In the genomic region with DNA sequence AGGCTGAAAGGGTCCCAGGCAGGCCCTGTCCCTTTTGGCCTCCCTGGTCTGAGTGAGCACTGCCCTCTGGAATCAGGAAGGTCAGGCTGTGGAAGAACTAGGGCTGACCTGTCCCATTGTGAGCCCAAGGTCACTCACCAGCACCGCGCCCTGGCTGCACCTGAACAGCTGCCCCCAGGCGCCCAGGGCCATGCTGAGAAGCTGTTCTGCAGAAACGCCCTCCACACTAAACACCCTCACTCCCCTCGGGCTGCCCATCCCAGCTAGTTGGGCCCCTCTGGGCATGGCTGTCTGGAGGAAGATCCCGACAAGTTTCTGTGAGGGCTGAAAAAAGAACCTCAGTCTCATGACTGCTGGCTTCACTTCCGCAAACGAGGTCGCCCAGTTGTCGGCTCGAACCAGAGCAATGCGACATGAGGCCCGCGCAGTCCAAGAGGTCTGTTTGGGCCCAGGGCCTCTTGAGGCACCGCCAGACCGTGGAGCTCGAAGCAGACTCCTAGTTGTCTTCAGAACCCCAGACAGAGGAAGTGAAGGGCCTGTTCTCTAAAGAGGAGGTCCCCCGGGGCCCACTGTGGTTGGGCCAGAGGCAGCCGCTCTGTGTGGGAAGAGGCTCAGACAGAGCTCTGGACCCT, we compare ENCODE assay signal across 10 cellular contexts.
DNase-seq lines count a peak whose midpoint lies in the region; ATAC-seq and TF ChIP-seq lines count a peak whose summit lies in the region.
"Had no signal": no experiment of that assay in that cellular context is flagged by ENCODE, and none has a peak within 500 bp of the region (broad histone marks: within the 10 kb centered on the region; RNA-seq: fewer than 3 reads in every experiment).

No MANE protein-coding gene starts in this region.

- H3K9ac ChIP-seq in neuronal stem cell (ENCODE audit: low read depth, low read length, poor library complexity) = peak overlapping the region; percentile 21

- CTCF ChIA-PET in activated CD4-positive, alpha-beta memory T cell treated with anti-CD3 and anti-CD28 coated beads for 36 hours (lab: Charles Lee) = no interaction called here

- H3K4me1 Mint-ChIP-seq in activated CD4-positive, alpha-beta memory T cell treated with anti-CD3 and anti-CD28 coated beads for 36 hours (ENCODE audit: low read depth) = peaks cover 12% of the 10 kb centered on the region

- H4K91ac ChIP-seq in neuronal stem cell (ENCODE audit: low read depth, low read length, poor library complexity) = no peak overlapping the region

- no peak for TF ChIP-seq CTCF in esophagus muscularis mucosa (IDR thresholded peaks at IDR 0.05)

- H3K4me3 Mint-ChIP-seq in activated CD4-positive, alpha-beta memory T cell treated with anti-CD3 and anti-CD28 coated beads for 36 hours = no peak overlapping the region
- H3K4me3 Mint-ChIP-seq: natural killer cell treated with Interleukin-12 subunit alpha and Interleukin-12 subunit beta and Interleukin-15 and Interleukin-18, amount 100 ng/mL, for 72 hours had no signal

- peaks cover 0 to 4% (median 0%) of the 10 kb centered on the region in 3 experiments for H3K27me3 ChIP-seq in neuronal stem cell (ENCODE audit: control insufficient read depth in 3 of 3, insufficient read depth in 3 of 3, low read depth in 1 of 3, low read length in 3 of 3)
- peaks cover 0 to 43% (median 0%) of the 10 kb centered on the region in 4 donors for H3K27me3 ChIP-seq in esophagus muscularis mucosa

- H3K4me1 ChIP-seq in neuronal stem cell (ENCODE audit: control insufficient read depth in 2 of 2, insufficient read depth in 1 of 2, low read depth in 1 of 2, low read length in 2 of 2) (no peaks in the 10 kb centered on the region), esophagus muscularis mucosa (no peaks in the 10 kb centered on the region)

- H2AK5ac ChIP-seq in neuronal stem cell (ENCODE audit: low read depth, low read length) = no peak overlapping the region

- H3K9me3 Mint-ChIP-seq in activated CD4-positive, alpha-beta memory T cell treated with anti-CD3 and anti-CD28 coated beads for 36 hours = no peaks in the 10 kb centered on the region
- H3K9me3 Mint-ChIP-seq: natural killer cell treated with Interleukin-12 subunit alpha and Interleukin-12 subunit beta and Interleukin-15 and Interleukin-18, amount 100 ng/mL, for 72 hours had no signal

- intact Hi-C loops in esophagus muscularis mucosa (cut with DNase I) = no loop called here
- intact Hi-C loops in activated CD4-positive, alpha-beta memory T cell treated with anti-CD3 and anti-CD28 coated beads for 36 hours (cut with micrococcal nuclease) = no loop called here

- no peak overlapping the region for H3K4ac ChIP-seq in neuronal stem cell (ENCODE audit: low read length)

- no peak for DNase-seq in neuronal stem cell (ENCODE audit: low spot score)
- DNase-seq in retina = no peak
- no peak for DNase-seq in esophagus muscularis mucosa (ENCODE audit: extremely low spot score)
- no peak for DNase-seq in activated CD4-positive, alpha-beta memory T cell treated with anti-CD3 and anti-CD28 coated beads for 36 hours
- no peak for DNase-seq in epidermal melanocyte (ENCODE audit: insufficient read length, low spot score)
- DNase-seq: erythroblast had no signal

- peak overlapping the region; percentile 87 for H2BK120ac ChIP-seq in neuronal stem cell (ENCODE audit: low read depth, low read length)

- peaks cover 37% of the 10 kb centered on the region for H3K36me3 Mint-ChIP-seq in activated CD4-positive, alpha-beta memory T cell treated with anti-CD3 and anti-CD28 coated beads for 36 hours

- peaks cover 2% of the 10 kb centered on the region for H3K79me1 ChIP-seq in neuronal stem cell (ENCODE audit: low read depth, low read length)

- H3K4me3 ChIP-seq in neuronal stem cell (ENCODE audit: low read length in 2 of 2) = no peak overlapping the region
- no peak overlapping the region for H3K4me3 ChIP-seq in esophagus muscularis mucosa

- H3K27ac ChIP-seq in neuronal stem cell (replicated peaks; ENCODE audit: low read length) (no peak overlapping the region), esophagus muscularis mucosa (replicated peaks in 1 of 4) (no peak overlapping the region)

- TF ChIP-seq EP300 in esophagus muscularis mucosa (IDR thresholded peaks at IDR 0.05) = no peak

- H4K8ac ChIP-seq in neuronal stem cell (ENCODE audit: low read depth, low read length) = no peak overlapping the region

- TF ChIP-seq POLR2A in esophagus muscularis mucosa (IDR thresholded peaks at IDR 0.05; ENCODE audit: low read depth) = no peak

- ATAC-seq in GM18858 (IDR thresholded peaks at IDR 0.05; ENCODE audit: unreplicated experiment) (peak; percentile 72), GM21717 (IDR thresholded peaks at IDR 0.05; ENCODE audit: unreplicated experiment) (peak; percentile 82), HG03521 (IDR thresholded peaks at IDR 0.05; ENCODE audit: unreplicated experiment) (peak; percentile 68)

- peak overlapping the region; percentile 22 for H2AFZ ChIP-seq in neuronal stem cell (ENCODE audit: low read length)

- H3K27ac Mint-ChIP-seq in activated CD4-positive, alpha-beta memory T cell treated with anti-CD3 and anti-CD28 coated beads for 36 hours = no peak overlapping the region

- peak overlapping the region; percentile 1 for H3K14ac ChIP-seq in neuronal stem cell (ENCODE audit: low read length)

- H3K36me3 ChIP-seq in neuronal stem cell (replicated peaks in 1 of 2; ENCODE audit: control insufficient read depth in 2 of 2, insufficient read depth in 2 of 2, low read length in 2 of 2) = no peaks in the 10 kb centered on the region
- peaks cover 0 to 23% (median 7%) of the 10 kb centered on the region in 4 donors for H3K36me3 ChIP-seq in esophagus muscularis mucosa

- H2BK5ac ChIP-seq in neuronal stem cell (ENCODE audit: low read length) = no peak overlapping the region

- peak overlapping the region; percentile 37 for H2BK15ac ChIP-seq in neuronal stem cell (ENCODE audit: low read length)

- POLR2A ChIA-PET in activated CD4-positive, alpha-beta memory T cell treated with anti-CD3 and anti-CD28 coated beads for 36 hours (lab: Charles Lee) = no interaction called here

- H3K27me3 Mint-ChIP-seq in activated CD4-positive, alpha-beta memory T cell treated with anti-CD3 and anti-CD28 coated beads for 36 hours = no peaks in the 10 kb centered on the region
- H3K27me3 Mint-ChIP-seq: natural killer cell treated with Interleukin-12 subunit alpha and Interleukin-12 subunit beta and Interleukin-15 and Interleukin-18, amount 100 ng/mL, for 72 hours had no signal

- H3K18ac ChIP-seq in neuronal stem cell (ENCODE audit: low read length) = peak overlapping the region; percentile 64

- H3K4me2 ChIP-seq in neuronal stem cell (ENCODE audit: insufficient read depth, low read length, poor library complexity, severe bottlenecking) = no peak overlapping the region

- H3K9me3 ChIP-seq in neuronal stem cell (replicated peaks in 1 of 2; ENCODE audit: control insufficient read depth in 2 of 2, insufficient read depth in 1 of 2, low read depth in 1 of 2, low read length in 2 of 2) = no peaks in the 10 kb centered on the region
- H3K9me3 ChIP-seq in esophagus muscularis mucosa = no peaks in the 10 kb centered on the region

- peak overlapping the region; percentile 85 for H3K23ac ChIP-seq in neuronal stem cell (ENCODE audit: low read depth, low read length, poor library complexity)

- WGBS in neuronal stem cell (ENCODE audit: extremely low coverage in 2 of 2, insufficient read length in 2 of 2, insufficient replicate concordance in 1 of 2), 2 donors = no CpG with 5 or more reads among the region's 19 CpGs
- 87% methylated on average over 13 of the region's 19 CpGs for WGBS in esophagus muscularis mucosa

- H2BK12ac ChIP-seq in neuronal stem cell (ENCODE audit: low read length) = no peak overlapping the region
